In genomic region chr17:55416470-55417052, GRCh38 we compare ENCODE assay signal across 10 cellular contexts. TPM values are rescaled to one million over a fixed set of nuclear protein-coding genes. Genes with fewer than 3 reads are reported as not detected.
DNase-seq lines count a peak whose midpoint lies in the region; ATAC-seq and TF ChIP-seq lines count a peak whose summit lies in the region.
"Had no signal": no experiment of that assay in that cellular context is flagged by ENCODE, and none has a peak within 500 bp of the region (broad histone marks: within the 10 kb centered on the region; RNA-seq: fewer than 3 reads in every experiment).

No MANE protein-coding gene starts in this region.

- H3K36me3 ChIP-seq in right atrium auricular region, result peaks cover 24% of the 10 kb centered on the region

- H3K36me3 Mint-ChIP-seq in activated CD8-positive, alpha-beta memory T cell treated with anti-CD3 and anti-CD28 coated beads, Interleukin-2, amount 10 ng/mL, durations not matched to agents 7 days and 5 days, result peaks cover 69% of the 10 kb centered on the region
- H3K36me3 Mint-ChIP-seq in activated T-helper 2 cell treated with anti-CD3 and anti-CD28 coated beads, Interferon-gamma antibody, Interleukin-2, Interleukin-4, amounts not matched to agents 10 μg/mL and 5 μg/mL and 100 μg/mL, durations not matched to agents 14 hours and 24 hours and 36 hours (ENCODE audit: low read depth), result peaks cover 70% of the 10 kb centered on the region
- peaks cover 48% of the 10 kb centered on the region for H3K36me3 Mint-ChIP-seq in stimulated activated memory B cell treated with anti-CD40 and anti-IgM and Interleukin-4, amounts not matched to agents 10 μg/mL and 1 μg/mL and 100 μg/mL, for 72 hours

- no peaks in the 10 kb centered on the region for H3K27me3 Mint-ChIP-seq in activated CD8-positive, alpha-beta memory T cell treated with anti-CD3 and anti-CD28 coated beads, Interleukin-2, amount 10 ng/mL, durations not matched to agents 7 days and 5 days
- no peaks in the 10 kb centered on the region for H3K27me3 Mint-ChIP-seq in activated T-helper 2 cell treated with anti-CD3 and anti-CD28 coated beads, Interferon-gamma antibody, Interleukin-2, Interleukin-4, amounts not matched to agents 10 μg/mL and 5 μg/mL and 100 μg/mL, durations not matched to agents 14 hours and 24 hours and 36 hours (ENCODE audit: low read depth)
- no peaks in the 10 kb centered on the region for H3K27me3 Mint-ChIP-seq in stimulated activated memory B cell treated with anti-CD40 and anti-IgM and Interleukin-4, amounts not matched to agents 10 μg/mL and 1 μg/mL and 100 μg/mL, for 72 hours

- intact Hi-C loops in activated T-helper 2 cell treated with anti-CD3 and anti-CD28 coated beads, Interferon-gamma antibody, Interleukin-2, Interleukin-4, amounts not matched to agents 10 μg/mL and 5 μg/mL and 100 μg/mL, durations not matched to agents 14 hours and 24 hours and 36 hours (cut with micrococcal nuclease), result no loop called here

- no peaks in the 10 kb centered on the region for H3K27me3 ChIP-seq in right atrium auricular region
- H3K27me3 ChIP-seq: hepatocyte had no signal

- no peak for DNase-seq in activated CD8-positive, alpha-beta memory T cell treated with anti-CD3 and anti-CD28 coated beads, Interleukin-2, amount 10 ng/mL, durations not matched to agents 7 days and 5 days
- no peak for DNase-seq in activated CD8-positive, alpha-beta memory T cell treated with anti-CD3 and anti-CD28 coated beads, Interleukin-2, amount 50 U/mL, for 4 hours
- no peak for DNase-seq in activated T-helper 2 cell treated with anti-CD3 and anti-CD28 coated beads, Interferon-gamma antibody, Interleukin-2, Interleukin-4, amounts not matched to agents 10 μg/mL and 5 μg/mL and 100 μg/mL, durations not matched to agents 14 hours and 24 hours and 36 hours (ENCODE audit: low spot score)
- DNase-seq in right atrium auricular region (ENCODE audit: low spot score) (no peak), NCI-H1436 (lab: John Stamatoyannopoulos, UW) (no peak)
- DNase-seq: NCI-H2081 treated with DMSO at 0.1 percent for 48 hours had no signal

- H3K9me3 ChIP-seq in right atrium auricular region, result no peaks in the 10 kb centered on the region

- no peak overlapping the region for H3K4me3 Mint-ChIP-seq in activated CD8-positive, alpha-beta memory T cell treated with anti-CD3 and anti-CD28 coated beads, Interleukin-2, amount 10 ng/mL, durations not matched to agents 7 days and 5 days
- H3K4me3 Mint-ChIP-seq in activated T-helper 2 cell treated with anti-CD3 and anti-CD28 coated beads, Interferon-gamma antibody, Interleukin-2, Interleukin-4, amounts not matched to agents 10 μg/mL and 5 μg/mL and 100 μg/mL, durations not matched to agents 14 hours and 24 hours and 36 hours (ENCODE audit: low read depth), result no peak overlapping the region
- H3K4me3 Mint-ChIP-seq in stimulated activated memory B cell treated with anti-CD40 and anti-IgM and Interleukin-4, amounts not matched to agents 10 μg/mL and 1 μg/mL and 100 μg/mL, for 72 hours, result no peak overlapping the region

- ATAC-seq in activated CD8-positive, alpha-beta memory T cell treated with anti-CD3 and anti-CD28 coated beads, Interleukin-2, amount 10 ng/mL, durations not matched to agents 7 days and 5 days, result no peak
- ATAC-seq in stimulated activated memory B cell treated with anti-CD40 and anti-IgM and Interleukin-4, amounts not matched to agents 10 μg/mL and 1 μg/mL and 100 μg/mL, for 72 hours, result no peak
- ATAC-seq in HG02852 (IDR thresholded peaks at IDR 0.05; ENCODE audit: unreplicated experiment) (no peak), HG03139 (IDR thresholded peaks at IDR 0.05; ENCODE audit: unreplicated experiment) (no peak)

- no peak for TF ChIP-seq CTCF in right atrium auricular region (IDR thresholded peaks at IDR 0.05)

- H3K4me1 Mint-ChIP-seq in activated CD8-positive, alpha-beta memory T cell treated with anti-CD3 and anti-CD28 coated beads, Interleukin-2, amount 10 ng/mL, durations not matched to agents 7 days and 5 days, result peaks cover 69% of the 10 kb centered on the region
- H3K4me1 Mint-ChIP-seq in activated T-helper 2 cell treated with anti-CD3 and anti-CD28 coated beads, Interferon-gamma antibody, Interleukin-2, Interleukin-4, amounts not matched to agents 10 μg/mL and 5 μg/mL and 100 μg/mL, durations not matched to agents 14 hours and 24 hours and 36 hours (ENCODE audit: low read depth), result peaks cover 56% of the 10 kb centered on the region
- H3K4me1 Mint-ChIP-seq in stimulated activated memory B cell treated with anti-CD40 and anti-IgM and Interleukin-4, amounts not matched to agents 10 μg/mL and 1 μg/mL and 100 μg/mL, for 72 hours, result peaks cover 57% of the 10 kb centered on the region

- H3K4me1 ChIP-seq in right atrium auricular region, result peaks cover 0 to 42% of the 10 kb centered on the region in 2 donors

- H3K27ac ChIP-seq in right atrium auricular region, result peak overlapping the region; percentile 60 to 73
- H3K27ac ChIP-seq: hepatocyte had no signal

- H3K4me3 ChIP-seq in right atrium auricular region, result no peak overlapping the region
- H3K4me3 ChIP-seq: hepatocyte had no signal

- H3K27ac Mint-ChIP-seq in activated CD8-positive, alpha-beta memory T cell treated with anti-CD3 and anti-CD28 coated beads, Interleukin-2, amount 10 ng/mL, durations not matched to agents 7 days and 5 days, result peak overlapping the region; percentile 16
- peak overlapping the region; percentile 43 for H3K27ac Mint-ChIP-seq in activated T-helper 2 cell treated with anti-CD3 and anti-CD28 coated beads, Interferon-gamma antibody, Interleukin-2, Interleukin-4, amounts not matched to agents 10 μg/mL and 5 μg/mL and 100 μg/mL, durations not matched to agents 14 hours and 24 hours and 36 hours
- H3K27ac Mint-ChIP-seq in stimulated activated memory B cell treated with anti-CD40 and anti-IgM and Interleukin-4, amounts not matched to agents 10 μg/mL and 1 μg/mL and 100 μg/mL, for 72 hours, result peak overlapping the region; percentile 54

- CTCF ChIA-PET in activated CD8-positive, alpha-beta memory T cell treated with anti-CD3 and anti-CD28 coated beads, Interleukin-2, amount 10 ng/mL, durations not matched to agents 7 days and 5 days (lab: Charles Lee), result interaction anchor here (1.0 kb wide), 1 partner anchor 60 kb away, joined by 4 read pairs; no protein-coding TSS in a partner anchor

- no peaks in the 10 kb centered on the region for H3K9me3 Mint-ChIP-seq in activated CD8-positive, alpha-beta memory T cell treated with anti-CD3 and anti-CD28 coated beads, Interleukin-2, amount 10 ng/mL, durations not matched to agents 7 days and 5 days (ENCODE audit: low read depth)
- no peaks in the 10 kb centered on the region for H3K9me3 Mint-ChIP-seq in activated T-helper 2 cell treated with anti-CD3 and anti-CD28 coated beads, Interferon-gamma antibody, Interleukin-2, Interleukin-4, amounts not matched to agents 10 μg/mL and 5 μg/mL and 100 μg/mL, durations not matched to agents 14 hours and 24 hours and 36 hours
- no peaks in the 10 kb centered on the region for H3K9me3 Mint-ChIP-seq in stimulated activated memory B cell treated with anti-CD40 and anti-IgM and Interleukin-4, amounts not matched to agents 10 μg/mL and 1 μg/mL and 100 μg/mL, for 72 hours

RNA-seq across cellular contexts. Expression of gene MMD, which starts 5.1 kb away (rescaled TPM):
- total RNA-seq in activated CD8-positive, alpha-beta memory T cell treated with anti-CD3 and anti-CD28 coated beads, Interleukin-2, amount 10 ng/mL, durations not matched to agents 7 days and 5 days, result 10 to 100 TPM; 41.5 to 41.9 TPM
- total RNA-seq in activated T-helper 2 cell treated with anti-CD3 and anti-CD28 coated beads, Interferon-gamma antibody, Interleukin-2, Interleukin-4, amounts not matched to agents 10 μg/mL and 5 μg/mL and 100 μg/mL, durations not matched to agents 14 hours and 24 hours and 36 hours, result 29.6 and 30.1 TPM in 2 replicates
- 10 to 100 TPM; 12.5 to 17.5 TPM for total RNA-seq in right atrium auricular region
